ENCODE assay signal across 1 cellular context in genomic region chr17:74873036-74873873, GRCh38.
TF ChIP-seq lines count a peak whose summit lies in the region.

No MANE protein-coding gene starts in this region.

TF ChIP-seq in HepG2, 621 proteins besides CTCF, POLR2A, EP300 and RAD21 (continued from another document and continues in another):
- peak; percentile 8; the same call in 1 of the 2 replicates for TF ChIP-seq ZNF280D (CRISPR knock-in tag; IDR thresholded peaks at IDR 0.05)
- no peak; the same call in 1 of the 2 replicates for TF ChIP-seq ZNF3 (CRISPR knock-in tag; IDR thresholded peaks at IDR 0.05)
- no peak for TF ChIP-seq ZNF260 (CRISPR knock-in tag; IDR thresholded peaks at IDR 0.05; ENCODE audit: borderline replicate concordance, low read depth)
- TF ChIP-seq HNRNPK (IDR thresholded peaks at IDR 0.05; ENCODE audit: low read depth, low read length, poor library complexity, severe bottlenecking) = no peak
- no peak for TF ChIP-seq ZNF512 (CRISPR knock-in tag; IDR thresholded peaks at IDR 0.05)
- no peak for TF ChIP-seq ZNF577 (CRISPR knock-in tag; IDR thresholded peaks at IDR 0.05; ENCODE audit: borderline replicate concordance, low read depth)
- TF ChIP-seq ZNF33B (CRISPR knock-in tag; IDR thresholded peaks at IDR 0.05) = no peak
- TF ChIP-seq TOPORS (CRISPR knock-in tag; IDR thresholded peaks at IDR 0.05) = no peak
- TF ChIP-seq THRA (CRISPR knock-in tag; IDR thresholded peaks at IDR 0.05; ENCODE audit: borderline replicate concordance) = peak; percentile 54; the same call in 1 of the 2 replicates
- TF ChIP-seq, protein P1, sequence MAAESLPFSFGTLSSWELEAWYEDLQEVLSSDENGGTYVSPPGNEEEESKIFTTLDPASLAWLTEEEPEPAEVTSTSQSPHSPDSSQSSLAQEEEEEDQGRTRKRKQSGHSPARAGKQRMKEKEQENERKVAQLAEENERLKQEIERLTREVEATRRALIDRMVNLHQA (CRISPR knock-in tag; IDR thresholded peaks at IDR 0.05) = no peak
- no peak for TF ChIP-seq ZNF496 (CRISPR knock-in tag; IDR thresholded peaks at IDR 0.05; ENCODE audit: insufficient replicate concordance)
- TF ChIP-seq SOX6 (IDR thresholded peaks at IDR 0.05) = no peak
- TF ChIP-seq SOX6 (CRISPR knock-in tag; IDR thresholded peaks at IDR 0.05) = peak; percentile 53; the same call in 1 of the 2 replicates
- no peak; the same call in 1 of the 2 replicates for TF ChIP-seq ZC3H13 (CRISPR knock-in tag; IDR thresholded peaks at IDR 0.05)
- TF ChIP-seq GMEB2 (CRISPR knock-in tag; IDR thresholded peaks at IDR 0.05; ENCODE audit: low read depth) = 0 out of 2 replicates have a peak, but pooled peaks have one; percentile 38
- TF ChIP-seq THYN1 (CRISPR knock-in tag; IDR thresholded peaks at IDR 0.05; ENCODE audit: borderline replicate concordance, low read depth) = no peak
- TF ChIP-seq SIN3B (IDR thresholded peaks at IDR 0.05; ENCODE audit: low read length) = peak; percentile 71
- no peak; the same call in 1 of the 2 replicates for TF ChIP-seq ZNF792 (CRISPR knock-in tag; IDR thresholded peaks at IDR 0.05)
- no peak; the same call in none of the 2 replicates for TF ChIP-seq PITX1 (CRISPR knock-in tag; IDR thresholded peaks at IDR 0.05)
- TF ChIP-seq, protein P2, sequence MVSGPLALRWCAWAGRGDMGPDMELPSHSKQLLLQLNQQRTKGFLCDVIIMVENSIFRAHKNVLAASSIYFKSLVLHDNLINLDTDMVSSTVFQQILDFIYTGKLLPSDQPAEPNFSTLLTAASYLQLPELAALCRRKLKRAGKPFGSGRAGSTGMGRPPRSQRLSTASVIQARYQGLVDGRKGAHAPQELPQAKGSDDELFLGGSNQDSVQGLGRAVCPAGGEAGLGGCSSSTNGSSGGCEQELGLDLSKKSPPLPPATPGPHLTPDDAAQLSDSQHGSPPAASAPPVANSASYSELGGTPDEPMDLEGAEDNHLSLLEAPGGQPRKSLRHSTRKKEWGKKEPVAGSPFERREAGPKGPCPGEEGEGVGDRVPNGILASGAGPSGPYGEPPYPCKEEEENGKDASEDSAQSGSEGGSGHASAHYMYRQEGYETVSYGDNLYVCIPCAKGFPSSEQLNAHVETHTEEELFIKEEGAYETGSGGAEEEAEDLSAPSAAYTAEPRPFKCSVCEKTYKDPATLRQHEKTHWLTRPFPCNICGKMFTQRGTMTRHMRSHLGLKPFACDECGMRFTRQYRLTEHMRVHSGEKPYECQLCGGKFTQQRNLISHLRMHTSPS (CRISPR knock-in tag; IDR thresholded peaks at IDR 0.05; ENCODE audit: low read depth) = no peak
- TF ChIP-seq ZNF781 (CRISPR knock-in tag; IDR thresholded peaks at IDR 0.05; ENCODE audit: borderline replicate concordance, not compliant biosample characterization) = peak; percentile 47
- no peak; the same call in 1 of the 2 replicates for TF ChIP-seq MED1 (CRISPR knock-in tag; IDR thresholded peaks at IDR 0.05)
- no peak for TF ChIP-seq ZNF547 (CRISPR knock-in tag; IDR thresholded peaks at IDR 0.05)
- peak; percentile 70 for TF ChIP-seq YY1 (IDR thresholded peaks at IDR 0.05; ENCODE audit: insufficient read depth, insufficient replicate concordance, low read depth, low read length)
- TF ChIP-seq, protein P3, sequence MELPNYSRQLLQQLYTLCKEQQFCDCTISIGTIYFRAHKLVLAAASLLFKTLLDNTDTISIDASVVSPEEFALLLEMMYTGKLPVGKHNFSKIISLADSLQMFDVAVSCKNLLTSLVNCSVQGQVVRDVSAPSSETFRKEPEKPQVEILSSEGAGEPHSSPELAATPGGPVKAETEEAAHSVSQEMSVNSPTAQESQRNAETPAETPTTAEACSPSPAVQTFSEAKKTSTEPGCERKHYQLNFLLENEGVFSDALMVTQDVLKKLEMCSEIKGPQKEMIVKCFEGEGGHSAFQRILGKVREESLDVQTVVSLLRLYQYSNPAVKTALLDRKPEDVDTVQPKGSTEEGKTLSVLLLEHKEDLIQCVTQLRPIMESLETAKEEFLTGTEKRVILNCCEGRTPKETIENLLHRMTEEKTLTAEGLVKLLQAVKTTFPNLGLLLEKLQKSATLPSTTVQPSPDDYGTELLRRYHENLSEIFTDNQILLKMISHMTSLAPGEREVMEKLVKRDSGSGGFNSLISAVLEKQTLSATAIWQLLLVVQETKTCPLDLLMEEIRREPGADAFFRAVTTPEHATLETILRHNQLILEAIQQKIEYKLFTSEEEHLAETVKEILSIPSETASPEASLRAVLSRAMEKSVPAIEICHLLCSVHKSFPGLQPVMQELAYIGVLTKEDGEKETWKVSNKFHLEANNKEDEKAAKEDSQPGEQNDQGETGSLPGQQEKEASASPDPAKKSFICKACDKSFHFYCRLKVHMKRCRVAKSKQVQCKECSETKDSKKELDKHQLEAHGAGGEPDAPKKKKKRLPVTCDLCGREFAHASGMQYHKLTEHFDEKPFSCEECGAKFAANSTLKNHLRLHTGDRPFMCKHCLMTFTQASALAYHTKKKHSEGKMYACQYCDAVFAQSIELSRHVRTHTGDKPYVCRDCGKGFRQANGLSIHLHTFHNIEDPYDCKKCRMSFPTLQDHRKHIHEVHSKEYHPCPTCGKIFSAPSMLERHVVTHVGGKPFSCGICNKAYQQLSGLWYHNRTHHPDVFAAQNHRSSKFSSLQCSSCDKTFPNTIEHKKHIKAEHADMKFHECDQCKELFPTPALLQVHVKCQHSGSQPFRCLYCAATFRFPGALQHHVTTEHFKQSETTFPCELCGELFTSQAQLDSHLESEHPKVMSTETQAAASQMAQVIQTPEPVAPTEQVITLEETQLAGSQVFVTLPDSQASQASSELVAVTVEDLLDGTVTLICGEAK (IDR thresholded peaks at IDR 0.05) = no peak
- TF ChIP-seq, protein P3 (CRISPR knock-in tag; IDR thresholded peaks at IDR 0.05) = no peak; the same call in 1 of the 2 replicates
- TF ChIP-seq FOXK1 (CRISPR knock-in tag; IDR thresholded peaks at IDR 0.05; ENCODE audit: borderline replicate concordance, low read depth) = peak; percentile 96
- TF ChIP-seq PCBP1 (IDR thresholded peaks at IDR 0.05; ENCODE audit: borderline replicate concordance, low read depth, low read length) = no peak
- TF ChIP-seq, protein P4, sequence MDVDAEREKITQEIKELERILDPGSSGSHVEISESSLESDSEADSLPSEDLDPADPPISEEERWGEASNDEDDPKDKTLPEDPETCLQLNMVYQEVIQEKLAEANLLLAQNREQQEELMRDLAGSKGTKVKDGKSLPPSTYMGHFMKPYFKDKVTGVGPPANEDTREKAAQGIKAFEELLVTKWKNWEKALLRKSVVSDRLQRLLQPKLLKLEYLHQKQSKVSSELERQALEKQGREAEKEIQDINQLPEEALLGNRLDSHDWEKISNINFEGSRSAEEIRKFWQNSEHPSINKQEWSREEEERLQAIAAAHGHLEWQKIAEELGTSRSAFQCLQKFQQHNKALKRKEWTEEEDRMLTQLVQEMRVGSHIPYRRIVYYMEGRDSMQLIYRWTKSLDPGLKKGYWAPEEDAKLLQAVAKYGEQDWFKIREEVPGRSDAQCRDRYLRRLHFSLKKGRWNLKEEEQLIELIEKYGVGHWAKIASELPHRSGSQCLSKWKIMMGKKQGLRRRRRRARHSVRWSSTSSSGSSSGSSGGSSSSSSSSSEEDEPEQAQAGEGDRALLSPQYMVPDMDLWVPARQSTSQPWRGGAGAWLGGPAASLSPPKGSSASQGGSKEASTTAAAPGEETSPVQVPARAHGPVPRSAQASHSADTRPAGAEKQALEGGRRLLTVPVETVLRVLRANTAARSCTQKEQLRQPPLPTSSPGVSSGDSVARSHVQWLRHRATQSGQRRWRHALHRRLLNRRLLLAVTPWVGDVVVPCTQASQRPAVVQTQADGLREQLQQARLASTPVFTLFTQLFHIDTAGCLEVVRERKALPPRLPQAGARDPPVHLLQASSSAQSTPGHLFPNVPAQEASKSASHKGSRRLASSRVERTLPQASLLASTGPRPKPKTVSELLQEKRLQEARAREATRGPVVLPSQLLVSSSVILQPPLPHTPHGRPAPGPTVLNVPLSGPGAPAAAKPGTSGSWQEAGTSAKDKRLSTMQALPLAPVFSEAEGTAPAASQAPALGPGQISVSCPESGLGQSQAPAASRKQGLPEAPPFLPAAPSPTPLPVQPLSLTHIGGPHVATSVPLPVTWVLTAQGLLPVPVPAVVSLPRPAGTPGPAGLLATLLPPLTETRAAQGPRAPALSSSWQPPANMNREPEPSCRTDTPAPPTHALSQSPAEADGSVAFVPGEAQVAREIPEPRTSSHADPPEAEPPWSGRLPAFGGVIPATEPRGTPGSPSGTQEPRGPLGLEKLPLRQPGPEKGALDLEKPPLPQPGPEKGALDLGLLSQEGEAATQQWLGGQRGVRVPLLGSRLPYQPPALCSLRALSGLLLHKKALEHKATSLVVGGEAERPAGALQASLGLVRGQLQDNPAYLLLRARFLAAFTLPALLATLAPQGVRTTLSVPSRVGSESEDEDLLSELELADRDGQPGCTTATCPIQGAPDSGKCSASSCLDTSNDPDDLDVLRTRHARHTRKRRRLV (CRISPR knock-in tag; IDR thresholded peaks at IDR 0.05) = no peak
- peak; percentile 5; the same call in 1 of the 2 replicates for TF ChIP-seq MEIS1 (CRISPR knock-in tag; IDR thresholded peaks at IDR 0.05; ENCODE audit: borderline replicate concordance)
- no peak for TF ChIP-seq ZNF567 (CRISPR knock-in tag; IDR thresholded peaks at IDR 0.05; ENCODE audit: borderline replicate concordance)
- TF ChIP-seq ZNF572 (CRISPR knock-in tag; IDR thresholded peaks at IDR 0.05) = no peak
